ENCODE assay signal across 18 cellular contexts in the genomic region with DNA sequence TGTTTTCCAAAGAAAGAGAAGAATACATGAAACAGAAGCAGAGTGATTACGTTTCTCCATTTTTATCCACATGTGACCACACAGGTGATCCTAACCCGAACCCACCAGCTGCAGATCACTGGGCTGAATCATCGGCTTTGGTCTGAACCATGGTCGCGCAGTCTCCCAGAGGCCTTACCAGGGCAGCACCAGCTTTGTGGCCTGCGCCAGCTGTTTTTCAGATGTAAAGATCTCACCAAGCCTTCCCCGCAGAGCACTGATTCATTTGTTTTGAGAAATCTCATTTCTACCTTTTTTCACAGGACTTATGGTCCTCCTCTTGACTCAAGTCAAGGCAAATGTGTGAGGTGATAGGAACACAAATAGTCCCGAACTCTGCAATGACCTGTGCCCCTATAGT.
DNase-seq lines count a peak whose midpoint lies in the region; ATAC-seq, FAIRE-seq and TF ChIP-seq lines count a peak whose summit lies in the region.
"Had no signal": no experiment of that assay in that cellular context is flagged by ENCODE, and none has a peak within 500 bp of the region (broad histone marks: within the 10 kb centered on the region; RNA-seq: fewer than 3 reads in every experiment).

No MANE protein-coding gene starts in this region.

- no peak overlapping the region for H3K4ac ChIP-seq in neuronal stem cell (ENCODE audit: low read length)

- H3K4me2 ChIP-seq in astrocyte (ENCODE audit: low read length) (no peak overlapping the region), neuronal stem cell (ENCODE audit: insufficient read depth, low read length, poor library complexity, severe bottlenecking) (no peak overlapping the region)
- H3K4me2 ChIP-seq: A549 had no signal

- no peaks in the 10 kb centered on the region for H4K20me1 ChIP-seq in astrocyte (ENCODE audit: insufficient read depth, low read length)

- H3K4me3 Mint-ChIP-seq in astrocyte (ENCODE audit: unreplicated experiment) = no peak overlapping the region
- H3K4me3 Mint-ChIP-seq: CD4-positive, alpha-beta memory T cell; HFFc6 had no signal

- no peak overlapping the region for H3K14ac ChIP-seq in neuronal stem cell (ENCODE audit: low read length)

- peak overlapping the region; percentile 47 for H3K23ac ChIP-seq in neuronal stem cell (ENCODE audit: low read depth, low read length, poor library complexity)

- no peak for TF ChIP-seq CTCF in right atrium auricular region (IDR thresholded peaks at IDR 0.05)
- TF ChIP-seq CTCF in astrocyte (IDR thresholded peaks at IDR 0.05; ENCODE audit: insufficient read depth, low read depth, low read length) = no peak
- no peak for TF ChIP-seq CTCF in upper lobe of right lung (IDR thresholded peaks at IDR 0.05)

- peaks cover 6% of the 10 kb centered on the region for H3K9me3 Mint-ChIP-seq in astrocyte (ENCODE audit: unreplicated experiment)

- no CpG with 5 or more reads among the region's 8 CpGs for WGBS in neuronal stem cell (ENCODE audit: extremely low coverage in 2 of 2, insufficient read length in 2 of 2, insufficient replicate concordance in 1 of 2), 2 donors

- no peak overlapping the region for H2BK12ac ChIP-seq in neuronal stem cell (ENCODE audit: low read length)

- no peaks in the 10 kb centered on the region for H3K4me1 ChIP-seq in right atrium auricular region
- H3K4me1 ChIP-seq in astrocyte (ENCODE audit: insufficient read depth, low read length) = no peaks in the 10 kb centered on the region
- H3K4me1 ChIP-seq in neuronal stem cell (ENCODE audit: control insufficient read depth in 2 of 2, insufficient read depth in 1 of 2, low read depth in 1 of 2, low read length in 2 of 2) = peaks cover 0 to 11% of the 10 kb centered on the region in 2 donors
- H3K4me1 ChIP-seq in upper lobe of right lung = no peaks in the 10 kb centered on the region
- H3K4me1 ChIP-seq: A549 had no signal

- no peaks in the 10 kb centered on the region for H3K79me1 ChIP-seq in neuronal stem cell (ENCODE audit: low read depth, low read length)

- FAIRE-seq in astrocyte (lab: Jason Lieb, UNC) = no peak
- FAIRE-seq: A549, HTR-8/SVneo had no signal

- DNase-seq in Right ventricle myocardium inferior (ENCODE audit: missing footprints) (peak; percentile 33), right atrium auricular region (ENCODE audit: low spot score) (no peak), astrocyte (ENCODE audit: low read depth) (no peak), neuronal stem cell (ENCODE audit: low spot score) (no peak), upper lobe of right lung (peak; percentile 29), NCI-H69 (lab: John Stamatoyannopoulos, UW) (no peak), kidney tubule cell (ENCODE audit: low spot score) (no peak)
- DNase-seq: AML-193; CD4-positive, alpha-beta memory T cell; DMS79 treated with DMSO at 0.1 percent for 48 hours; GF-D8; H7; HFFc6 had no signal

- H3K27ac ChIP-seq in right atrium auricular region (no peak overlapping the region), astrocyte (ENCODE audit: low read depth, low read length) (no peak overlapping the region), neuronal stem cell (replicated peaks; ENCODE audit: low read length) (no peak overlapping the region), upper lobe of right lung (no peak overlapping the region)
- H3K27ac ChIP-seq: 22Rv1, A549, C4-2B had no signal

- H3K27me3 Mint-ChIP-seq in astrocyte (ENCODE audit: low read depth, unreplicated experiment) = peaks cover 58% of the 10 kb centered on the region

- peak overlapping the region; percentile 34 for H3K27ac Mint-ChIP-seq in astrocyte (ENCODE audit: unreplicated experiment)
- H3K27ac Mint-ChIP-seq: CD4-positive, alpha-beta memory T cell; HFFc6 had no signal

- H3K36me3 ChIP-seq in right atrium auricular region (no peaks in the 10 kb centered on the region), astrocyte (ENCODE audit: insufficient read depth, low read length) (no peaks in the 10 kb centered on the region), neuronal stem cell (replicated peaks in 1 of 2; ENCODE audit: control insufficient read depth in 2 of 2, insufficient read depth in 2 of 2, low read length in 2 of 2) (no peaks in the 10 kb centered on the region), upper lobe of right lung (no peaks in the 10 kb centered on the region)

- no peak overlapping the region for H3K4me3 ChIP-seq in right atrium auricular region
- H3K4me3 ChIP-seq in astrocyte (ENCODE audit: insufficient read depth, low read depth, low read length) = no peak overlapping the region
- no peak overlapping the region for H3K4me3 ChIP-seq in neuronal stem cell (ENCODE audit: low read length in 2 of 2)
- H3K4me3 ChIP-seq in upper lobe of right lung = no peak overlapping the region
- H3K4me3 ChIP-seq: A549 had no signal

- peak overlapping the region; percentile 45 for H3K18ac ChIP-seq in neuronal stem cell (ENCODE audit: low read length)

- no peak overlapping the region for H4K8ac ChIP-seq in neuronal stem cell (ENCODE audit: low read depth, low read length)

- H3K79me2 ChIP-seq in astrocyte (ENCODE audit: insufficient read depth, low read length) = no peaks in the 10 kb centered on the region

- no peak overlapping the region for H4K91ac ChIP-seq in neuronal stem cell (ENCODE audit: low read depth, low read length, poor library complexity)

- H2BK15ac ChIP-seq in neuronal stem cell (ENCODE audit: low read length) = no peak overlapping the region

- peak overlapping the region; percentile 2 for H2BK120ac ChIP-seq in neuronal stem cell (ENCODE audit: low read depth, low read length)

- no peaks in the 10 kb centered on the region for H3K4me1 Mint-ChIP-seq in astrocyte (ENCODE audit: low read depth, unreplicated experiment)
- H3K4me1 Mint-ChIP-seq: CD4-positive, alpha-beta memory T cell had no signal

- no peak overlapping the region for H2AK5ac ChIP-seq in neuronal stem cell (ENCODE audit: low read depth, low read length)

- no peak overlapping the region for H2BK5ac ChIP-seq in neuronal stem cell (ENCODE audit: low read length)

- H3K36me3 Mint-ChIP-seq in astrocyte (ENCODE audit: low read depth, unreplicated experiment) = no peaks in the 10 kb centered on the region
- H3K36me3 Mint-ChIP-seq: CD4-positive, alpha-beta memory T cell had no signal

- no peak overlapping the region for H2AFZ ChIP-seq in astrocyte (ENCODE audit: low read depth, low read length)
- no peak overlapping the region for H2AFZ ChIP-seq in neuronal stem cell (ENCODE audit: low read length)

- H3K27me3 ChIP-seq in right atrium auricular region (no peaks in the 10 kb centered on the region), astrocyte (ENCODE audit: insufficient read depth, low read length) (no peaks in the 10 kb centered on the region), neuronal stem cell (ENCODE audit: control insufficient read depth in 3 of 3, insufficient read depth in 3 of 3, low read depth in 1 of 3, low read length in 3 of 3) (peaks cover 0 to 3% (median 0%) of the 10 kb centered on the region in 3 experiments), upper lobe of right lung (no peaks in the 10 kb centered on the region)

- intact Hi-C loops in Right ventricle myocardium inferior (cut with DNase I) (no loop called here), upper lobe of right lung (cut with DNase I) (no loop called here)

- H3K9ac ChIP-seq in astrocyte (ENCODE audit: low read length) (no peak overlapping the region), neuronal stem cell (ENCODE audit: low read depth, low read length, poor library complexity) (no peak overlapping the region)

- ATAC-seq in Right ventricle myocardium inferior (no peak), upper lobe of right lung (no peak)
- ATAC-seq: A549, HCT116 had no signal

- no peaks in the 10 kb centered on the region for H3K9me3 ChIP-seq in right atrium auricular region
- peaks cover 23% of the 10 kb centered on the region for H3K9me3 ChIP-seq in astrocyte (ENCODE audit: insufficient read depth, low read depth, low read length)
- H3K9me3 ChIP-seq in neuronal stem cell (replicated peaks in 1 of 2; ENCODE audit: control insufficient read depth in 2 of 2, insufficient read depth in 1 of 2, low read depth in 1 of 2, low read length in 2 of 2) = no peaks in the 10 kb centered on the region
- no peaks in the 10 kb centered on the region for H3K9me3 ChIP-seq in upper lobe of right lung
- H3K9me3 ChIP-seq: A549 had no signal

Comparison
In these comparisons a context has a peak if more than half of its experiments do, and no peak if none do; other contexts are left out.
1. DNase-seq: peak in Right ventricle myocardium inferior (single experiment) and upper lobe of right lung (single experiment); none in right atrium auricular region (single experiment), astrocyte (single experiment), neuronal stem cell (single experiment), NCI-H69 (single experiment) and kidney tubule cell (single experiment).